Comparison of ENCODE assay signal across 8 cellular contexts in genomic region chr6:13272131-13273046, GRCh38. TPM values are rescaled to one million over a fixed set of nuclear protein-coding genes. Genes with fewer than 3 reads are reported as not detected.
DNase-seq lines count a peak whose midpoint lies in the region; ATAC-seq and TF ChIP-seq lines count a peak whose summit lies in the region.

No MANE protein-coding gene starts in this region.

- peaks cover 39 to 92% (median 80%) of the 10 kb centered on the region in 10 experiments for H3K4me1 ChIP-seq in BLaER1 treated with 17β-estradiol and CSF1 and Interleukin-3, amounts not matched to agents 10 nM and 100 nM
- no peaks in the 10 kb centered on the region for H3K4me1 ChIP-seq in transverse colon

- no peak for TF ChIP-seq EP300 in transverse colon (IDR thresholded peaks at IDR 0.05; ENCODE audit: low read depth)

- peak overlapping the region; percentile 70 to 87 (median 79) for H3K9ac ChIP-seq in BLaER1 treated with 17β-estradiol and CSF1 and Interleukin-3, amounts not matched to agents 10 nM and 100 nM

- in situ Hi-C loops in transverse colon (cut with MboI; ENCODE audit: low pct_ligation_motif_present in 1 of 4, low pct_unique_long_range_greater_than_20kb in 1 of 4, low sequenced_read_pairs in 3 of 4) = no loop called here

- H3K4me3 ChIP-seq in BLaER1 treated with 17β-estradiol and CSF1 and Interleukin-3, amounts not matched to agents 10 nM and 100 nM = peak overlapping the region; percentile 54 to 76 (median 64)
- H3K4me3 ChIP-seq in transverse colon = peak overlapping the region in 1 of 4 donors; percentile 22

- H3K27ac Mint-ChIP-seq in activated CD4-positive, alpha-beta T cell treated with anti-CD3 and anti-CD28 coated beads, Interleukin-2, amount 10 ng/mL, durations not matched to agents 24 days and 14 days = no peak overlapping the region
- no peak overlapping the region for H3K27ac Mint-ChIP-seq in activated T-helper 2 cell treated with anti-CD3 and anti-CD28 coated beads, Interferon-gamma antibody, Interleukin-2, Interleukin-4, amounts not matched to agents 10 μg/mL and 5 μg/mL and 100 μg/mL, durations not matched to agents 14 hours and 24 hours and 36 hours

- no peaks in the 10 kb centered on the region for H3K9me3 Mint-ChIP-seq in activated CD4-positive, alpha-beta T cell treated with anti-CD3 and anti-CD28 coated beads, Interleukin-2, amount 10 ng/mL, durations not matched to agents 24 days and 14 days
- no peaks in the 10 kb centered on the region for H3K9me3 Mint-ChIP-seq in activated T-helper 2 cell treated with anti-CD3 and anti-CD28 coated beads, Interferon-gamma antibody, Interleukin-2, Interleukin-4, amounts not matched to agents 10 μg/mL and 5 μg/mL and 100 μg/mL, durations not matched to agents 14 hours and 24 hours and 36 hours

- 78 to 87% methylated on average over 8 to 24 of the region's 24 CpGs for WGBS in transverse colon (ENCODE audit: low coverage in 1 of 2), 2 donors

- no peaks in the 10 kb centered on the region for H3K9me3 ChIP-seq in BLaER1 treated with 17β-estradiol and CSF1 and Interleukin-3, amounts not matched to agents 10 nM and 100 nM (replicated peaks in 1 of 11)
- no peaks in the 10 kb centered on the region for H3K9me3 ChIP-seq in transverse colon

- peak; percentile 34 for TF ChIP-seq POLR2A in transverse colon (IDR thresholded peaks at IDR 0.05)

- peak overlapping the region; percentile 78 to 97 (median 88) for H3K4me2 ChIP-seq in BLaER1 treated with 17β-estradiol and CSF1 and Interleukin-3, amounts not matched to agents 10 nM and 100 nM

- H3K27me3 Mint-ChIP-seq in activated CD4-positive, alpha-beta T cell treated with anti-CD3 and anti-CD28 coated beads, Interleukin-2, amount 10 ng/mL, durations not matched to agents 24 days and 14 days = peaks cover 11% of the 10 kb centered on the region
- peaks cover 5% of the 10 kb centered on the region for H3K27me3 Mint-ChIP-seq in activated T-helper 2 cell treated with anti-CD3 and anti-CD28 coated beads, Interferon-gamma antibody, Interleukin-2, Interleukin-4, amounts not matched to agents 10 μg/mL and 5 μg/mL and 100 μg/mL, durations not matched to agents 14 hours and 24 hours and 36 hours (ENCODE audit: low read depth)

- peaks cover 0 to 5% (median 0%) of the 10 kb centered on the region in 11 experiments; a peak in 1 of 22 replicates for H3K27me3 ChIP-seq in BLaER1 treated with 17β-estradiol and CSF1 and Interleukin-3, amounts not matched to agents 10 nM and 100 nM
- H3K27me3 ChIP-seq in transverse colon = no peaks in the 10 kb centered on the region

- DNase-seq in HUDEP-2 (lab: John Stamatoyannopoulos, UW; ENCODE audit: unreplicated experiment in 76 of 76) (peak in 62 of 76 experiments; percentile 18 to 81 (median 59)), Right ventricle myocardium inferior (ENCODE audit: missing footprints) (peak; percentile 88), transverse colon (peak; percentile 69), DMS79 (lab: John Stamatoyannopoulos, UW) (no peak)
- DNase-seq in activated CD4-positive, alpha-beta T cell treated with anti-CD3 and anti-CD28 coated beads, Interleukin-2, amount 10 ng/mL, durations not matched to agents 24 days and 14 days = no peak
- no peak for DNase-seq in activated T-helper 2 cell treated with anti-CD3 and anti-CD28 coated beads, Interferon-gamma antibody, Interleukin-2, Interleukin-4, amounts not matched to agents 10 μg/mL and 5 μg/mL and 100 μg/mL, durations not matched to agents 14 hours and 24 hours and 36 hours (ENCODE audit: low spot score)

- TF ChIP-seq CTCF in transverse colon (IDR thresholded peaks at IDR 0.05) = no peak

- ATAC-seq in GM19452 (IDR thresholded peaks at IDR 0.05; ENCODE audit: unreplicated experiment) (peak; percentile 68), Right ventricle myocardium inferior (peak; percentile 43)

- peaks cover 4% of the 10 kb centered on the region for H3K36me3 Mint-ChIP-seq in activated CD4-positive, alpha-beta T cell treated with anti-CD3 and anti-CD28 coated beads, Interleukin-2, amount 10 ng/mL, durations not matched to agents 24 days and 14 days (ENCODE audit: low read depth)
- H3K36me3 Mint-ChIP-seq in activated T-helper 2 cell treated with anti-CD3 and anti-CD28 coated beads, Interferon-gamma antibody, Interleukin-2, Interleukin-4, amounts not matched to agents 10 μg/mL and 5 μg/mL and 100 μg/mL, durations not matched to agents 14 hours and 24 hours and 36 hours (ENCODE audit: low read depth) = no peaks in the 10 kb centered on the region

- peaks cover 0 to 21% (median 0%) of the 10 kb centered on the region in 11 experiments; a peak in 4 of 22 replicates for H4K20me1 ChIP-seq in BLaER1 treated with 17β-estradiol and CSF1 and Interleukin-3, amounts not matched to agents 10 nM and 100 nM

- intact Hi-C loops in Right ventricle myocardium inferior (cut with DNase I) = no loop called here
- intact Hi-C loops in transverse colon (cut with DNase I; ENCODE audit: low total_unique reads) = no loop called here
- intact Hi-C loops in activated CD4-positive, alpha-beta T cell treated with anti-CD3 and anti-CD28 coated beads, Interleukin-2, amount 10 ng/mL, durations not matched to agents 24 days and 14 days (cut with micrococcal nuclease) = no loop called here
- intact Hi-C loops in activated T-helper 2 cell treated with anti-CD3 and anti-CD28 coated beads, Interferon-gamma antibody, Interleukin-2, Interleukin-4, amounts not matched to agents 10 μg/mL and 5 μg/mL and 100 μg/mL, durations not matched to agents 14 hours and 24 hours and 36 hours (cut with micrococcal nuclease) = no loop called here

- H3K27ac ChIP-seq in BLaER1 treated with 17β-estradiol and CSF1 and Interleukin-3, amounts not matched to agents 10 nM and 100 nM = peak overlapping the region; percentile 48 to 88 (median 79); a peak in 21 of 22 replicates
- peak overlapping the region in 2 of 4 donors; percentile 32 to 40 for H3K27ac ChIP-seq in transverse colon

- peaks cover 22% of the 10 kb centered on the region for H3K4me1 Mint-ChIP-seq in activated CD4-positive, alpha-beta T cell treated with anti-CD3 and anti-CD28 coated beads, Interleukin-2, amount 10 ng/mL, durations not matched to agents 24 days and 14 days
- peaks cover 28% of the 10 kb centered on the region for H3K4me1 Mint-ChIP-seq in activated T-helper 2 cell treated with anti-CD3 and anti-CD28 coated beads, Interferon-gamma antibody, Interleukin-2, Interleukin-4, amounts not matched to agents 10 μg/mL and 5 μg/mL and 100 μg/mL, durations not matched to agents 14 hours and 24 hours and 36 hours (ENCODE audit: low read depth)

- no peak overlapping the region for H3K4me3 Mint-ChIP-seq in activated CD4-positive, alpha-beta T cell treated with anti-CD3 and anti-CD28 coated beads, Interleukin-2, amount 10 ng/mL, durations not matched to agents 24 days and 14 days
- H3K4me3 Mint-ChIP-seq in activated T-helper 2 cell treated with anti-CD3 and anti-CD28 coated beads, Interferon-gamma antibody, Interleukin-2, Interleukin-4, amounts not matched to agents 10 μg/mL and 5 μg/mL and 100 μg/mL, durations not matched to agents 14 hours and 24 hours and 36 hours (ENCODE audit: low read depth) = no peak overlapping the region

- H3K36me3 ChIP-seq in BLaER1 treated with 17β-estradiol and CSF1 and Interleukin-3, amounts not matched to agents 10 nM and 100 nM = peaks cover 0 to 21% (median 5%) of the 10 kb centered on the region in 11 experiments; a peak in 14 of 22 replicates
- H3K36me3 ChIP-seq in transverse colon = no peaks in the 10 kb centered on the region

RNA-seq across cellular contexts. Expression of gene TBC1D7, which starts 55.9 kb away (rescaled TPM):
- total RNA-seq in Right ventricle myocardium inferior (32.2 TPM), transverse colon (10 to 100 TPM; 10.5 to 39.8 (median 15.0) TPM)
- total RNA-seq in activated CD4-positive, alpha-beta T cell treated with anti-CD3 and anti-CD28 coated beads, Interleukin-2, amount 10 ng/mL, durations not matched to agents 24 days and 14 days = 25.1 and 26.8 TPM in 2 replicates
- total RNA-seq in activated T-helper 2 cell treated with anti-CD3 and anti-CD28 coated beads, Interferon-gamma antibody, Interleukin-2, Interleukin-4, amounts not matched to agents 10 μg/mL and 5 μg/mL and 100 μg/mL, durations not matched to agents 14 hours and 24 hours and 36 hours = 22.9 and 23.3 TPM in 2 replicates

Comparison
In these comparisons a context has a peak if more than half of its experiments do, and no peak if none do; other contexts are left out.
1. DNase-seq: peak in HUDEP-2 (62 of 76), Right ventricle myocardium inferior (single experiment) and transverse colon (single experiment); none in activated CD4-positive, alpha-beta T cell treated with anti-CD3 and anti-CD28 coated beads, Interleukin-2, amount 10 ng/mL, durations not matched to agents 24 days and 14 days (single experiment), activated T-helper 2 cell treated with anti-CD3 and anti-CD28 coated beads, Interferon-gamma antibody, Interleukin-2, Interleukin-4, amounts not matched to agents 10 μg/mL and 5 μg/mL and 100 μg/mL, durations not matched to agents 14 hours and 24 hours and 36 hours (single experiment) and DMS79 (single experiment).